In the genomic region with DNA sequence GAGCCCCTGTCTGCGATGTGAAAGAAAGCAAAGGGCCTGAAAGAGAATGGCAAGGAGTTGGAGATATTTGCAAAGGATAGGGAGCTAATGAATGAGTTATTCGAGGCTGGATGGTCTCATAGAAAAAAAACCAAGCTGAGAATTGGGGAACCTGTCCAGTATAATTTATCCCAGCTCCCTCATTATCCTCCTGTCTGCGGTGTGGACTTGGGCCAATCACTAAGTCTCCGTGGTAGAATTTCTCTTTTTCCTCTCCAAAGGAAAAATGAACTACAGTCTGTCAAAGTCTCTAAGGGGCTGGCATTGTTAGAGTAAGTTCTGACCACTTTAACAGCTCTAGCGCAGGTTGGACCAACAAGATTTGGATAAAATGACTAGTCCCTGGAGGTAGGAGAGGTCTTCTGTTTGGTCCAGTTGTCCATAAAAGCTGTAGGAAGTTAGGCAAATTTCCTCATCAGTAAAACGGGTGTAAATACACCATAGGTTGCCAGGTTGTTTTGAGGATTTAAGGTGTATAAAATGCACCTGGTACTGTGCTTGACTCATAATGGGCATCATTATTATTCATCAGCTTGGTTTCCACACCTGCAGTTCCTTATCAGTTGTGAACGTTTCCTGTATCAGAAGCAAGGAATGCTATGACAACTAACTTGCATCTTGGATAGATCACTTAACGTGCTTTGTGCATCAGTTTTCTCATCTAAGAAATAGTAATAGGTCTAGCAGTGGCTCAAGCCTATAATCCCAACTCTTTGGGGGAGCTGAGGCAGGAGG, we compare ENCODE assay signal across 1 cellular context.
TF ChIP-seq lines count a peak whose summit lies in the region.

No MANE protein-coding gene starts in this region.

TF ChIP-seq in H1, 55 proteins besides CTCF, POLR2A, EP300 and RAD21 (continued from another document):
- TF ChIP-seq, protein P1, sequence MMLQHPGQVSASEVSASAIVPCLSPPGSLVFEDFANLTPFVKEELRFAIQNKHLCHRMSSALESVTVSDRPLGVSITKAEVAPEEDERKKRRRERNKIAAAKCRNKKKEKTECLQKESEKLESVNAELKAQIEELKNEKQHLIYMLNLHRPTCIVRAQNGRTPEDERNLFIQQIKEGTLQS (IDR thresholded peaks at IDR 0.05; ENCODE audit: insufficient read depth, low read depth, low read length) = no peak
- TF ChIP-seq ASH2L (IDR thresholded peaks at IDR 0.05; ENCODE audit: low read length) (no peak), CBX5 (IDR thresholded peaks at IDR 0.05; ENCODE audit: low read depth, low read length) (no peak), EZH2 (IDR thresholded peaks at IDR 0.05; ENCODE audit: low read depth, low read length, severe bottlenecking) (no peak), CREB1 (IDR thresholded peaks at IDR 0.05) (no peak), JUN (IDR thresholded peaks at IDR 0.05; ENCODE audit: low read depth, low read length) (no peak), JUND (IDR thresholded peaks at IDR 0.05; ENCODE audit: low read length) (no peak), KDM1A (IDR thresholded peaks at IDR 0.05; ENCODE audit: borderline replicate concordance, low read length) (no peak), TCF12 (IDR thresholded peaks at IDR 0.05; ENCODE audit: low read depth, low read length) (no peak)
